Comparison of ENCODE assay signal across 11 cellular contexts in genomic region chr6:31792741-31793140, GRCh38. TPM values are rescaled to one million over a fixed set of nuclear protein-coding genes. Genes with fewer than 3 reads are reported as not detected.
DNase-seq lines count a peak whose midpoint lies in the region; ATAC-seq, FAIRE-seq and TF ChIP-seq lines count a peak whose summit lies in the region.
"Had no signal": no experiment of that assay in that cellular context is flagged by ENCODE, and none has a peak within 500 bp of the region (broad histone marks: within the 10 kb centered on the region; RNA-seq: fewer than 3 reads in every experiment).

No MANE protein-coding gene starts in this region.

- TF ChIP-seq RAD21 in IMR-90 (IDR thresholded peaks at IDR 0.05; ENCODE audit: low read length) (no peak), GM12878 (IDR thresholded peaks at IDR 0.05; ENCODE audit: insufficient read depth, low read depth, low read length) (no peak)

- H2BK20ac ChIP-seq in IMR-90 (ENCODE audit: low read depth, low read length), result no peak overlapping the region

- H2BK120ac ChIP-seq in IMR-90 (ENCODE audit: low read depth, low read length), result no peak overlapping the region

- no peak overlapping the region for H3K9ac ChIP-seq in IMR-90 (ENCODE audit: low read depth, low read length)
- no peak overlapping the region for H3K9ac ChIP-seq in GM12878 (ENCODE audit: control insufficient read depth, insufficient read depth, low read length)

- no peak overlapping the region for H3K4me3 Mint-ChIP-seq in CD4-positive, alpha-beta memory T cell

- H3K4me2 ChIP-seq in IMR-90 (ENCODE audit: low read depth, low read length), result no peak overlapping the region
- H3K4me2 ChIP-seq in GM12878 (ENCODE audit: control insufficient read depth, insufficient read depth), result peak overlapping the region; percentile 57

- no peak overlapping the region for H4K5ac ChIP-seq in IMR-90 (ENCODE audit: low read depth, low read length)

- POLR2A ChIA-PET in CD4-positive, alpha-beta memory T cell (lab: Charles Lee; ENCODE audit: partially characterized antibody), result no interaction called here
- POLR2A ChIA-PET in IMR-90 (lab: Charles Lee; ENCODE audit: unreplicated experiment) (no interaction called here), GM12878 (lab: Charles Lee) (no interaction called here)

- H3K27ac Mint-ChIP-seq in CD4-positive, alpha-beta memory T cell, result peak overlapping the region in 4 of 7 donors; percentile 36 to 68 (median 50)

- H3K27ac ChIP-seq in CD4-positive, alpha-beta memory T cell (ENCODE audit: low read depth, low read length), result no peak overlapping the region
- H3K27ac ChIP-seq in IMR-90 (ENCODE audit: insufficient read depth, low read length), result no peak overlapping the region
- H3K27ac ChIP-seq in GM12878 (ENCODE audit: control insufficient read depth, insufficient read depth), result no peak overlapping the region

- H2AFZ ChIP-seq in IMR-90 (replicated peaks; ENCODE audit: low read length, poor library complexity) (peak overlapping the region; percentile 10), GM12878 (ENCODE audit: control insufficient read depth, low read depth, low read length) (no peak overlapping the region)

- H3K14ac ChIP-seq in IMR-90 (replicated peaks; ENCODE audit: low read depth, low read length), result no peak overlapping the region

- in situ Hi-C loops in IMR-90 (cut with MboI; ENCODE audit: low sequenced_read_pairs), result no loop called here
- in situ Hi-C loops in GM12878 (cut with MboI), result no loop called here

- RAD21 ChIA-PET in GM12878 (lab: Charles Lee; ENCODE audit: unreplicated experiment), result no interaction called here

- no peaks in the 10 kb centered on the region for H4K20me1 ChIP-seq in IMR-90 (ENCODE audit: insufficient read depth, low read length)
- H4K20me1 ChIP-seq in GM12878 (ENCODE audit: control insufficient read depth, insufficient read depth), result no peaks in the 10 kb centered on the region

- no peak overlapping the region for H3K18ac ChIP-seq in IMR-90 (ENCODE audit: low read depth, low read length)

- H2AK5ac ChIP-seq in IMR-90 (ENCODE audit: low read depth, low read length), result no peak overlapping the region

- H3K56ac ChIP-seq in IMR-90 (ENCODE audit: extremely low read depth, insufficient read depth, low read length), result no peak overlapping the region

- TF ChIP-seq EP300 in GM12878 (IDR thresholded peaks at IDR 0.05; ENCODE audit: borderline replicate concordance in 1 of 2, control insufficient read depth in 1 of 2, low read depth in 2 of 2, low read length in 2 of 2), result no peak

- no peak overlapping the region for H2BK5ac ChIP-seq in IMR-90 (ENCODE audit: low read depth, low read length, poor library complexity, severe bottlenecking)

- peaks cover 21% of the 10 kb centered on the region for H3K79me2 ChIP-seq in GM12878 (ENCODE audit: control insufficient read depth, insufficient read depth, low read length)

- no peak for FAIRE-seq in GM12878 (lab: Jason Lieb, UNC)
- FAIRE-seq: TTC549 had no signal

- no peaks in the 10 kb centered on the region for H3K27me3 Mint-ChIP-seq in CD4-positive, alpha-beta memory T cell

- BruUV-seq in IMR-90 (replicated peaks; lab: Mats Ljungman, UMichigan) (no TSS peak), GM12878 (replicated peaks; lab: Mats Ljungman, UMichigan) (no TSS peak)

- no peaks in the 10 kb centered on the region for H3K27me3 ChIP-seq in CD4-positive, alpha-beta memory T cell (ENCODE audit: insufficient read depth, low read length)
- H3K27me3 ChIP-seq in IMR-90 (ENCODE audit: control insufficient read depth, insufficient read depth, low read length) (no peaks in the 10 kb centered on the region), GM12878 (replicated peaks in 1 of 2; ENCODE audit: control insufficient read depth in 2 of 2, insufficient read depth in 2 of 2, low read length in 1 of 2) (no peaks in the 10 kb centered on the region)

- TF ChIP-seq CTCF in IMR-90 (conservative IDR thresholded peaks at IDR 0.05; ENCODE audit: low read depth, low read length) (no peak), GM12878 (IDR thresholded peaks at IDR 0.05 in 2 of 3, conservative IDR thresholded peaks at IDR 0.05 in 1 of 3; ENCODE audit: control insufficient read depth in 2 of 3, extremely low read depth in 1 of 3, insufficient read depth in 1 of 3, low read depth in 3 of 3, low read length in 3 of 3) (no peak)

- SMC1A ChIA-PET in GM12878 (lab: Charles Lee; ENCODE audit: uncharacterized antibody, unreplicated experiment), result interaction anchor here (0.7 to 2.2 kb wide), 2 partner anchors 30 to 54 kb away, joined by 3 to 11 read pairs; no protein-coding TSS in a partner anchor

- H3K4me1 ChIP-seq in CD4-positive, alpha-beta memory T cell (ENCODE audit: insufficient read depth, low read length), result peaks cover 45% of the 10 kb centered on the region
- H3K4me1 ChIP-seq in IMR-90 (ENCODE audit: control insufficient read depth, insufficient read depth, low read length) (no peaks in the 10 kb centered on the region; the same call in 1 of the 2 replicates), GM12878 (ENCODE audit: control insufficient read depth, insufficient read depth, low read length) (peaks cover 12% of the 10 kb centered on the region)

- H3K36me3 ChIP-seq in CD4-positive, alpha-beta memory T cell (ENCODE audit: insufficient read depth, low read length), result peaks cover 6% of the 10 kb centered on the region
- peaks cover 18% of the 10 kb centered on the region for H3K36me3 ChIP-seq in IMR-90 (ENCODE audit: control insufficient read depth, insufficient read depth, low read length)
- H3K36me3 ChIP-seq in GM12878 (ENCODE audit: control insufficient read depth in 2 of 2, insufficient read depth in 2 of 2, low read length in 1 of 2), result peaks cover 4 to 11% of the 10 kb centered on the region in 2 experiments; a peak in 3 of 4 replicates

- H3K4ac ChIP-seq in IMR-90 (ENCODE audit: low read depth, low read length), result no peak overlapping the region

- H3K9me3 Mint-ChIP-seq in CD4-positive, alpha-beta memory T cell, result no peaks in the 10 kb centered on the region

- H3K4me3 ChIP-seq in CD4-positive, alpha-beta memory T cell (ENCODE audit: low read length in 2 of 2), result no peak overlapping the region
- H3K4me3 ChIP-seq in IMR-90 (ENCODE audit: insufficient read depth, low read depth, low read length) (no peak overlapping the region), GM12878 (no peak overlapping the region)

- H4K91ac ChIP-seq in IMR-90 (ENCODE audit: insufficient read depth, low read depth, low read length), result no peak overlapping the region

- TF ChIP-seq POLR2A in IMR-90 (IDR thresholded peaks at IDR 0.05; ENCODE audit: low read depth, low read length) (no peak), GM12878 (IDR thresholded peaks at IDR 0.05; ENCODE audit: low read depth, low read length) (no peak)

- peaks cover 25 to 60% (median 35%) of the 10 kb centered on the region in 4 donors for H3K4me1 Mint-ChIP-seq in CD4-positive, alpha-beta memory T cell

- ATAC-seq in IMR-90 (ENCODE audit: low read depth) (no peak), GM12878 (peak; percentile 33), HG02973 (IDR thresholded peaks at IDR 0.05; ENCODE audit: unreplicated experiment) (no peak)

- dilution Hi-C loops in IMR-90 (cut with HindIII; ENCODE audit: low sequenced_read_pairs, unreplicated experiment), result no loop called here

- peak overlapping the region; percentile 67 for H2AK9ac ChIP-seq in IMR-90 (replicated peaks; ENCODE audit: low read depth, low read length, poor library complexity)

- 0 out of 2 replicates have a peak, but pooled peaks cover 3% of the 10 kb centered on the region for H3K9me1 ChIP-seq in IMR-90 (ENCODE audit: insufficient read depth, low read length)

- no peak overlapping the region for H4K8ac ChIP-seq in IMR-90 (ENCODE audit: low read depth in 2 of 2, low read length in 2 of 2)

- no peak for DNase-seq in CD4-positive, alpha-beta memory T cell
- DNase-seq in IMR-90, result peak; percentile 43
- DNase-seq in GM12878 (ENCODE audit: low read depth, low spot score), result no peak
- peak; percentile 24 to 70 for DNase-seq in lung microvascular endothelial cell (ENCODE audit: low read depth in 2 of 2)
- no peak for DNase-seq in NCI-H446 (lab: John Stamatoyannopoulos, UW)
- no peak for DNase-seq in NCI-H1092 treated with DMSO at 0.1 percent for 48 hours (lab: John Stamatoyannopoulos, UW)
- no peak for DNase-seq in NCI-H510A (lab: John Stamatoyannopoulos, UW)
- DNase-seq: aorta, NCI-H526 treated with DMSO at 0.1 percent for 48 hours had no signal

- intact Hi-C loops in CD4-positive, alpha-beta memory T cell (cut with micrococcal nuclease), result no loop called here
- intact Hi-C loops in IMR-90 (cut with micrococcal nuclease), result no loop called here
- intact Hi-C loops in GM12878 (cut with micrococcal nuclease; ENCODE audit: unreplicated experiment), result no loop called here

- CTCF ChIA-PET in CD4-positive, alpha-beta memory T cell (lab: Charles Lee; ENCODE audit: partially characterized antibody), result interaction anchor here (1.9 to 3.4 kb wide), 2 partner anchors 14 to 23 kb away, joined by 5 to 11 read pairs; partner anchors contain the start of gene LSM2
- CTCF ChIA-PET in IMR-90 (lab: Yijun Ruan, JAX), result no interaction called here
- CTCF ChIA-PET in GM12878 (lab: Yijun Ruan, JAX), result interaction anchor here (1.0 to 3.7 kb wide), 5 partner anchors 8 to 63 kb away, joined by 3 to 17 read pairs (median 7); no protein-coding TSS in a partner anchor

- H3K36me3 Mint-ChIP-seq in CD4-positive, alpha-beta memory T cell, result peaks cover 14 to 30% of the 10 kb centered on the region in 2 donors

- no peaks in the 10 kb centered on the region for H3K9me3 ChIP-seq in CD4-positive, alpha-beta memory T cell (ENCODE audit: control insufficient read depth in 1 of 2, low read length in 2 of 2)
- H3K9me3 ChIP-seq in IMR-90 (ENCODE audit: control insufficient read depth, insufficient read depth, low read length), result no peaks in the 10 kb centered on the region
- H3K9me3 ChIP-seq in GM12878 (replicated peaks; ENCODE audit: control insufficient read depth, insufficient read depth, low read length), result no peaks in the 10 kb centered on the region

- 0 out of 2 replicates have a peak overlapping the region, but pooled peaks have one; percentile 33 for H3K23ac ChIP-seq in IMR-90 (ENCODE audit: low read depth, low read length)

- no CpG with 5 or more reads among the region's 13 CpGs for WGBS in IMR-90 (ENCODE audit: extremely low coverage in 2 of 2, insufficient read length in 1 of 2), 2 experiments
- WGBS in GM12878 (ENCODE audit: insufficient coverage, insufficient replicate concordance, low lambda C conversion rate, missing lambda C conversion rate), result 33% methylated on average over 13 of the region's 13 CpGs

- H3K79me1 ChIP-seq in IMR-90 (ENCODE audit: low read depth in 1 of 2, low read length in 2 of 2), result peaks cover 0 to 49% of the 10 kb centered on the region in 2 experiments

- H2BK15ac ChIP-seq in IMR-90 (ENCODE audit: low read depth, low read length), result no peak overlapping the region

RNA-seq across cellular contexts. Expression of gene VARS1, which starts 2.8 kb away (rescaled TPM):
- total RNA-seq in CD4-positive, alpha-beta memory T cell, result 10 to 100 TPM; 39.6 to 46.8 TPM
- 10 to 100 TPM; 43.4 to 45.9 TPM for polyA plus RNA-seq in CD4-positive, alpha-beta memory T cell
- total RNA-seq in IMR-90 (2012; rRNA removed), result 32.2 and 41.2 TPM in 2 replicates
- polyA plus RNA-seq in IMR-90 (2012; rRNA removed), result 39.6 and 42.0 TPM in 2 replicates
- polyA plus RNA-seq in IMR-90 (2012; cell fraction: cytosol; rRNA removed), result 25.0 and 31.3 TPM in 2 replicates
- 49.4 and 162 TPM in 2 replicates for polyA plus RNA-seq in IMR-90 (2012; cell fraction: nucleus; rRNA removed; ENCODE audit: low replicate concordance)
- 71.4 and 80.0 TPM in 2 replicates for total RNA-seq in GM12878 (2013; cell fraction: nucleolus; rRNA removed)
- 61.4 and 90.1 TPM in 2 replicates for total RNA-seq in GM12878 (2014; rRNA removed)
- total RNA-seq in GM12878 (2014; rRNA removed; fragmentation: Illumina TruSeq; extraction: Trizol), result 63.8 and 69.1 TPM in 2 replicates
- 232 and 243 TPM in 2 replicates for total RNA-seq in GM12878 (2021)
- 31.0 TPM for polyA plus RNA-seq in GM12878 (2011; ENCODE audit: low read depth)
- polyA plus RNA-seq in GM12878 (2011; rRNA removed), result 11.3 and 15.8 TPM in 2 replicates
- 28.9 and 30.5 TPM in 2 replicates for polyA plus RNA-seq in GM12878 (2011; cell fraction: cytosol; rRNA removed)
- polyA plus RNA-seq in GM12878 (2011; cell fraction: nucleus; rRNA removed), result 193 and 303 TPM in 2 replicates
- 42.8 and 46.7 TPM in 2 replicates for polyA plus RNA-seq in GM12878 (2012)
- 92.9 and 138 TPM in 2 replicates for polyA plus RNA-seq in GM12878 (2014; fragmentation: Illumina TruSeq; extraction: Trizol)
- polyA plus RNA-seq in GM12878 (2014; fragmentation: Nextera tagmentation; extraction: Ambion mirVana), result 1 to 10 TPM; 1.2 to 5.7 TPM
- polyA plus RNA-seq in GM12878 (2014; rRNA removed), result 71.3 and 92.5 TPM in 2 replicates
- 100 to 1,000 TPM; 121 to 155 TPM for polyA plus RNA-seq in GM12878 (2016; fragmentation: Nextera tagmentation; extraction: Ambion mirVana)
- 35.0 and 60.0 TPM in 2 replicates for polyA minus RNA-seq in GM12878 (2011; rRNA and poly(A)+ RNA removed)
- 52.5 and 54.9 TPM in 2 replicates for polyA minus RNA-seq in GM12878 (2011; cell fraction: cytosol; rRNA and poly(A)+ RNA removed)
- polyA minus RNA-seq in GM12878 (2011; cell fraction: nucleus; rRNA and poly(A)+ RNA removed), result 42.4 and 91.2 TPM in 2 replicates
- 36.3 and 39.0 TPM in 2 replicates for total RNA-seq in lung microvascular endothelial cell

RNA-seq across cellular contexts. Expression of gene LSM2, which starts 14.0 kb away (rescaled TPM):
- 10 to 100 TPM; 30.0 to 34.6 TPM for total RNA-seq in CD4-positive, alpha-beta memory T cell
- 10 to 100 TPM; 67.4 to 80.4 TPM for polyA plus RNA-seq in CD4-positive, alpha-beta memory T cell
- total RNA-seq in IMR-90 (2012; rRNA removed) (48.0 and 56.3 TPM in 2 replicates), GM12878 (2014; rRNA removed) (146 and 163 TPM in 2 replicates), GM12878 (2014; rRNA removed; fragmentation: Illumina TruSeq; extraction: Trizol) (97.1 and 99.1 TPM in 2 replicates), GM12878 (2021) (117 and 123 TPM in 2 replicates), lung microvascular endothelial cell (29.2 and 29.8 TPM in 2 replicates)
- polyA plus RNA-seq in IMR-90 (2012; rRNA removed) (55.0 and 61.0 TPM in 2 replicates), GM12878 (2011; rRNA removed) (81.9 and 101 TPM in 2 replicates), GM12878 (2014; fragmentation: Illumina TruSeq; extraction: Trizol) (116 and 131 TPM in 2 replicates), GM12878 (2014; fragmentation: Nextera tagmentation; extraction: Ambion mirVana) (100 to 1,000 TPM; 245 to 248 TPM), GM12878 (2014; rRNA removed) (143 and 165 TPM in 2 replicates), GM12878 (2016; fragmentation: Nextera tagmentation; extraction: Ambion mirVana) (100 to 1,000 TPM; 238 to 276 TPM)
- 54.6 and 56.8 TPM in 2 replicates for polyA plus RNA-seq in IMR-90 (2012; cell fraction: cytosol; rRNA removed)
- 13.0 and 15.1 TPM in 2 replicates for polyA plus RNA-seq in IMR-90 (2012; cell fraction: nucleus; rRNA removed; ENCODE audit: low replicate concordance)
- 5.2 and 7.8 TPM in 2 replicates for total RNA-seq in GM12878 (2013; cell fraction: nucleolus; rRNA removed)
- 82.2 TPM for polyA plus RNA-seq in GM12878 (2011; ENCODE audit: low read depth)
- 186 and 196 TPM in 2 replicates for polyA plus RNA-seq in GM12878 (2011; cell fraction: cytosol; rRNA removed)
- polyA plus RNA-seq in GM12878 (2011; cell fraction: nucleus; rRNA removed), result 68.3 and 79.7 TPM in 2 replicates
- polyA plus RNA-seq in GM12878 (2012), result 82.7 and 97.0 TPM in 2 replicates
- polyA minus RNA-seq in GM12878 (2011; rRNA and poly(A)+ RNA removed), result 102 and 120 TPM in 2 replicates
- polyA minus RNA-seq in GM12878 (2011; cell fraction: cytosol; rRNA and poly(A)+ RNA removed), result 47.5 and 49.6 TPM in 2 replicates
- polyA minus RNA-seq in GM12878 (2011; cell fraction: nucleus; rRNA and poly(A)+ RNA removed), result 10.9 and 15.6 TPM in 2 replicates

RNA-seq across cellular contexts. Expression of gene VWA7, which starts 15.6 kb away (rescaled TPM):
- total RNA-seq in CD4-positive, alpha-beta memory T cell, result 1 to 10 TPM; 1.0 to 1.7 TPM
- 1 to 10 TPM in 1 of 2 donors, under 1 TPM in 1; 1.00 to 2.5 TPM for polyA plus RNA-seq in CD4-positive, alpha-beta memory T cell
- total RNA-seq in IMR-90 (2012; rRNA removed), result under 0.01 and 0.28 TPM in 2 replicates
- 1.0 and 1.4 TPM in 2 replicates for polyA plus RNA-seq in IMR-90 (2012; rRNA removed)
- polyA plus RNA-seq in IMR-90 (2012; cell fraction: cytosol; rRNA removed), result 0.60 and 1.2 TPM in 2 replicates
- polyA plus RNA-seq in IMR-90 (2012; cell fraction: nucleus; rRNA removed; ENCODE audit: low replicate concordance), result 3.1 and 4.5 TPM in 2 replicates
- 7.5 and 10.4 TPM in 2 replicates for total RNA-seq in GM12878 (2013; cell fraction: nucleolus; rRNA removed)
- 2.0 and 2.7 TPM in 2 replicates for total RNA-seq in GM12878 (2014; rRNA removed)
- total RNA-seq in GM12878 (2014; rRNA removed; fragmentation: Illumina TruSeq; extraction: Trizol), result 0.94 and 1.2 TPM in 2 replicates
- 2.3 and 3.1 TPM in 2 replicates for total RNA-seq in GM12878 (2021)
- 0.33 TPM for polyA plus RNA-seq in GM12878 (2011; ENCODE audit: low read depth)
- 1.1 and 1.3 TPM in 2 replicates for polyA plus RNA-seq in GM12878 (2011; rRNA removed)
- polyA plus RNA-seq in GM12878 (2011; cell fraction: cytosol; rRNA removed), result 1.4 and 1.8 TPM in 2 replicates
- 12.8 and 13.9 TPM in 2 replicates for polyA plus RNA-seq in GM12878 (2011; cell fraction: nucleus; rRNA removed)
- polyA plus RNA-seq in GM12878 (2012), result 1.2 and 1.4 TPM in 2 replicates
- polyA plus RNA-seq in GM12878 (2014; fragmentation: Illumina TruSeq; extraction: Trizol), result 1.0 TPM in 1 of 2 replicates, not detected in the other
- under 1 TPM in 1 of 2 experiments, not detected in 1; 0.11 TPM for polyA plus RNA-seq in GM12878 (2014; fragmentation: Nextera tagmentation; extraction: Ambion mirVana)
- polyA plus RNA-seq in GM12878 (2014; rRNA removed), result 2.6 and 3.0 TPM in 2 replicates
- polyA plus RNA-seq in GM12878 (2016; fragmentation: Nextera tagmentation; extraction: Ambion mirVana), result 1 to 10 TPM; 1.2 TPM
- 1.6 and 2.3 TPM in 2 replicates for polyA minus RNA-seq in GM12878 (2011; rRNA and poly(A)+ RNA removed)
- polyA minus RNA-seq in GM12878 (2011; cell fraction: cytosol; rRNA and poly(A)+ RNA removed), result 2.5 TPM in 1 of 2 replicates, not detected in the other
- 3.5 and 6.2 TPM in 2 replicates for polyA minus RNA-seq in GM12878 (2011; cell fraction: nucleus; rRNA and poly(A)+ RNA removed)
- under 0.01 and 0.40 TPM in 2 replicates for total RNA-seq in lung microvascular endothelial cell

RNA-seq across cellular contexts. Expression of gene HSPA1L, which starts 22.3 kb away (rescaled TPM):
- total RNA-seq in CD4-positive, alpha-beta memory T cell, result 1 to 10 TPM; 8.2 to 8.3 TPM
- 1 to 10 TPM; 1.1 to 4.4 TPM for polyA plus RNA-seq in CD4-positive, alpha-beta memory T cell
- 1.3 and 1.4 TPM in 2 replicates for total RNA-seq in IMR-90 (2012; rRNA removed)
- 0.97 and 1.0 TPM in 2 replicates for polyA plus RNA-seq in IMR-90 (2012; rRNA removed)
- polyA plus RNA-seq in IMR-90 (2012; cell fraction: cytosol; rRNA removed), result 0.45 and 0.54 TPM in 2 replicates
- 0.27 and 0.68 TPM in 2 replicates for polyA plus RNA-seq in IMR-90 (2012; cell fraction: nucleus; rRNA removed; ENCODE audit: low replicate concordance)
- 0.66 and 1.0 TPM in 2 replicates for total RNA-seq in GM12878 (2013; cell fraction: nucleolus; rRNA removed)
- total RNA-seq in GM12878 (2014; rRNA removed), result 1.2 and 1.4 TPM in 2 replicates
- total RNA-seq in GM12878 (2014; rRNA removed; fragmentation: Illumina TruSeq; extraction: Trizol), result 1.4 and 1.6 TPM in 2 replicates
- 1.5 and 1.6 TPM in 2 replicates for total RNA-seq in GM12878 (2021)
- polyA plus RNA-seq in GM12878 (2011; ENCODE audit: low read depth), result 0.67 TPM
- 1.8 and 1.9 TPM in 2 replicates for polyA plus RNA-seq in GM12878 (2011; rRNA removed)
- polyA plus RNA-seq in GM12878 (2011; cell fraction: cytosol; rRNA removed), result 1.1 TPM in 2 replicates
- polyA plus RNA-seq in GM12878 (2011; cell fraction: nucleus; rRNA removed), result 0.82 and 1.1 TPM in 2 replicates
- 0.54 and 0.86 TPM in 2 replicates for polyA plus RNA-seq in GM12878 (2012)
- polyA plus RNA-seq in GM12878 (2014; fragmentation: Illumina TruSeq; extraction: Trizol), result 1.5 and 1.6 TPM in 2 replicates
- polyA plus RNA-seq in GM12878 (2014; fragmentation: Nextera tagmentation; extraction: Ambion mirVana), result under 1 TPM; 0.69 TPM
- polyA plus RNA-seq in GM12878 (2014; rRNA removed), result 1.4 and 1.6 TPM in 2 replicates
- 1 to 10 TPM; 1.6 to 2.5 TPM for polyA plus RNA-seq in GM12878 (2016; fragmentation: Nextera tagmentation; extraction: Ambion mirVana)
- polyA minus RNA-seq in GM12878 (2011; rRNA and poly(A)+ RNA removed), result 1.3 and 1.4 TPM in 2 replicates
- 0.94 TPM in 1 of 2 replicates, not detected in the other for polyA minus RNA-seq in GM12878 (2011; cell fraction: cytosol; rRNA and poly(A)+ RNA removed)
- 0.29 and 0.36 TPM in 2 replicates for polyA minus RNA-seq in GM12878 (2011; cell fraction: nucleus; rRNA and poly(A)+ RNA removed)
- total RNA-seq in lung microvascular endothelial cell, result 0.87 and 1.8 TPM in 2 replicates

RNA-seq across cellular contexts. Expression of gene HSPA1A, which starts 22.6 kb away (rescaled TPM):
- 10 to 100 TPM; 69.9 to 71.5 TPM for total RNA-seq in CD4-positive, alpha-beta memory T cell
- polyA plus RNA-seq in CD4-positive, alpha-beta memory T cell, result 10 to 100 TPM; 14.6 to 71.9 TPM
- total RNA-seq in IMR-90 (2012; rRNA removed), result 94.6 and 102 TPM in 2 replicates
- polyA plus RNA-seq in IMR-90 (2012; rRNA removed), result 93.1 and 95.3 TPM in 2 replicates
- 64.7 and 107 TPM in 2 replicates for polyA plus RNA-seq in IMR-90 (2012; cell fraction: cytosol; rRNA removed)
- 39.6 and 77.5 TPM in 2 replicates for polyA plus RNA-seq in IMR-90 (2012; cell fraction: nucleus; rRNA removed; ENCODE audit: low replicate concordance)
- 47.6 and 52.7 TPM in 2 replicates for total RNA-seq in GM12878 (2013; cell fraction: nucleolus; rRNA removed)
- total RNA-seq in GM12878 (2014; rRNA removed), result 29.2 and 29.9 TPM in 2 replicates
- total RNA-seq in GM12878 (2014; rRNA removed; fragmentation: Illumina TruSeq; extraction: Trizol), result 10.9 and 12.3 TPM in 2 replicates
- total RNA-seq in GM12878 (2021), result 26.5 and 27.2 TPM in 2 replicates
- polyA plus RNA-seq in GM12878 (2011; ENCODE audit: low read depth), result 7.5 TPM
- 3.7 and 9.8 TPM in 2 replicates for polyA plus RNA-seq in GM12878 (2011; rRNA removed)
- 12.3 and 14.0 TPM in 2 replicates for polyA plus RNA-seq in GM12878 (2011; cell fraction: cytosol; rRNA removed)
- 22.0 and 36.5 TPM in 2 replicates for polyA plus RNA-seq in GM12878 (2011; cell fraction: nucleus; rRNA removed)
- polyA plus RNA-seq in GM12878 (2012), result 10.5 and 14.8 TPM in 2 replicates
- polyA plus RNA-seq in GM12878 (2014; fragmentation: Illumina TruSeq; extraction: Trizol), result 1.3 and 8.0 TPM in 2 replicates
- 1 to 10 TPM in 1 of 2 experiments, under 1 TPM in 1; 0.29 to 1.3 TPM for polyA plus RNA-seq in GM12878 (2014; fragmentation: Nextera tagmentation; extraction: Ambion mirVana)
- 22.8 and 26.3 TPM in 2 replicates for polyA plus RNA-seq in GM12878 (2014; rRNA removed)
- polyA plus RNA-seq in GM12878 (2016; fragmentation: Nextera tagmentation; extraction: Ambion mirVana), result 10 to 100 TPM; 51.1 to 51.8 TPM
- 7.6 and 8.8 TPM in 2 replicates for polyA minus RNA-seq in GM12878 (2011; rRNA and poly(A)+ RNA removed)
- polyA minus RNA-seq in GM12878 (2011; cell fraction: cytosol; rRNA and poly(A)+ RNA removed), result 5.7 and 7.3 TPM in 2 replicates
- 13.3 and 22.4 TPM in 2 replicates for polyA minus RNA-seq in GM12878 (2011; cell fraction: nucleus; rRNA and poly(A)+ RNA removed)
- total RNA-seq in lung microvascular endothelial cell, result 40.8 and 93.3 TPM in 2 replicates

Comparison
In these comparisons a context has a peak if more than half of its experiments do, and no peak if none do; other contexts are left out.
1. DNase-seq: peak in IMR-90 (single experiment) and lung microvascular endothelial cell (2 of 2); none in CD4-positive, alpha-beta memory T cell (0 of 5), GM12878 (single experiment), NCI-H446 (0 of 2), NCI-H1092 treated with DMSO at 0.1 percent for 48 hours (single experiment) and NCI-H510A (single experiment).